In genomic region chr6:138824482-138825134, GRCh38 we compare ENCODE assay signal across 15 cellular contexts. TPM values are rescaled to one million over a fixed set of nuclear protein-coding genes. Genes with fewer than 3 reads are reported as not detected.
A peak's percentile ranks its signal among the peaks of the same experiment; 100 is the strongest.
DNase-seq lines count a peak whose midpoint lies in the region; ATAC-seq and TF ChIP-seq lines count a peak whose summit lies in the region.
"Had no signal": no experiment of that assay in that cellular context is flagged by ENCODE, and none has a peak within 500 bp of the region (broad histone marks: within the 10 kb centered on the region; RNA-seq: fewer than 3 reads in every experiment).

No MANE protein-coding gene starts in this region.

- H3K4me1 Mint-ChIP-seq in endodermal cell, result no peaks in the 10 kb centered on the region
- H3K4me1 Mint-ChIP-seq in stimulated activated naive CD8-positive, alpha-beta T cell treated with anti-CD3 and anti-CD28 coated beads, Interleukin-15, Interleukin-2, amounts not matched to agents 100 ng/mL and 50 ng/mL, for 24 hours (ENCODE audit: low read depth), result peaks cover 14% of the 10 kb centered on the region

- H3K4me3 ChIP-seq in endodermal cell (ENCODE audit: low read length), result no peak overlapping the region
- H3K4me3 ChIP-seq in left lung, result no peak overlapping the region
- H3K4me3 ChIP-seq: gastroesophageal sphincter had no signal

- peak; percentile 36 for ATAC-seq in Right ventricle myocardium superior (ENCODE audit: poor library complexity)
- no peak for ATAC-seq in left cardiac atrium
- ATAC-seq in left lung, result no peak
- ATAC-seq: gastroesophageal sphincter had no signal

- no peak overlapping the region for H3K27ac ChIP-seq in endodermal cell (ENCODE audit: low read depth, low read length)
- H3K27ac ChIP-seq in left lung, result no peak overlapping the region
- H3K27ac ChIP-seq: gastroesophageal sphincter, RWPE1 had no signal

- H3K27me3 Mint-ChIP-seq in endodermal cell (ENCODE audit: insufficient read depth), result peaks cover 9% of the 10 kb centered on the region
- H3K27me3 Mint-ChIP-seq in stimulated activated naive CD8-positive, alpha-beta T cell treated with anti-CD3 and anti-CD28 coated beads, Interleukin-15, Interleukin-2, amounts not matched to agents 100 ng/mL and 50 ng/mL, for 24 hours, result no peaks in the 10 kb centered on the region

- H3K9me3 Mint-ChIP-seq in endodermal cell, result peaks cover 8% of the 10 kb centered on the region
- H3K9me3 Mint-ChIP-seq in stimulated activated naive CD8-positive, alpha-beta T cell treated with anti-CD3 and anti-CD28 coated beads, Interleukin-15, Interleukin-2, amounts not matched to agents 100 ng/mL and 50 ng/mL, for 24 hours, result no peaks in the 10 kb centered on the region

- H3K36me3 ChIP-seq in endodermal cell (ENCODE audit: control insufficient read depth, insufficient read depth, low read length) (no peaks in the 10 kb centered on the region), left lung (no peaks in the 10 kb centered on the region)
- H3K36me3 ChIP-seq: gastroesophageal sphincter had no signal

- DNase-seq in Right ventricle myocardium superior (no peak), left cardiac atrium (no peak), RPMI7951 (ENCODE audit: low read depth) (peak; percentile 25), endodermal cell (peak; percentile 48), cerebellar nuclear complex (lab: John Stamatoyannopoulos, UW) (no peak), posterior cingulate gyrus (no peak), left lung (no peak)
- DNase-seq: activated effector memory CD4-positive, alpha-beta T cell treated with Interleukin-2 at 50 U/mL for 16 hours; GF-D8; kidney glomerular epithelial cell; NCI-H2171 treated with DMSO at 0.1 percent for 48 hours had no signal

- H3K9me3 ChIP-seq in endodermal cell (ENCODE audit: control insufficient read depth, low read length) (no peaks in the 10 kb centered on the region), left lung (no peaks in the 10 kb centered on the region)
- H3K9me3 ChIP-seq: gastroesophageal sphincter had no signal

- no peak overlapping the region for H3K4me3 Mint-ChIP-seq in endodermal cell
- H3K4me3 Mint-ChIP-seq in stimulated activated naive CD8-positive, alpha-beta T cell treated with anti-CD3 and anti-CD28 coated beads, Interleukin-15, Interleukin-2, amounts not matched to agents 100 ng/mL and 50 ng/mL, for 24 hours, result no peak overlapping the region

- WGBS in endodermal cell (ENCODE audit: insufficient coverage in 1 of 2, insufficient read length in 1 of 2), 2 experiments, result 85 to 96% methylated on average over 9 to 10 of the region's 10 CpGs

- no peak overlapping the region for H3K9ac ChIP-seq in endodermal cell (ENCODE audit: extremely low read depth, low read length, poor library complexity, severe bottlenecking)

- TF ChIP-seq CTCF in endodermal cell (conservative IDR thresholded peaks at IDR 0.05) (no peak), left lung (IDR thresholded peaks at IDR 0.05) (no peak)

- no peaks in the 10 kb centered on the region for H3K4me1 ChIP-seq in endodermal cell (ENCODE audit: control insufficient read depth, insufficient read depth, low read length)
- no peaks in the 10 kb centered on the region for H3K4me1 ChIP-seq in left lung
- H3K4me1 ChIP-seq: gastroesophageal sphincter had no signal

- no peaks in the 10 kb centered on the region for H3K36me3 Mint-ChIP-seq in endodermal cell (ENCODE audit: low read depth)
- no peaks in the 10 kb centered on the region for H3K36me3 Mint-ChIP-seq in stimulated activated naive CD8-positive, alpha-beta T cell treated with anti-CD3 and anti-CD28 coated beads, Interleukin-15, Interleukin-2, amounts not matched to agents 100 ng/mL and 50 ng/mL, for 24 hours (ENCODE audit: low read depth)

- intact Hi-C loops in Right ventricle myocardium superior (cut with DNase I), result no loop called here
- intact Hi-C loops in left cardiac atrium (cut with DNase I), result no loop called here
- intact Hi-C loops in posterior cingulate gyrus (cut with DNase I), result no loop called here
- intact Hi-C loops in left lung (cut with DNase I), result loop anchor here in 1 of 2 donors (5.0 kb wide), 1 partner anchor 163 kb away; the partner anchor contains the start of gene REPS1

- peak overlapping the region; percentile 27 for H3K27ac Mint-ChIP-seq in endodermal cell
- H3K27ac Mint-ChIP-seq in stimulated activated naive CD8-positive, alpha-beta T cell treated with anti-CD3 and anti-CD28 coated beads, Interleukin-15, Interleukin-2, amounts not matched to agents 100 ng/mL and 50 ng/mL, for 24 hours, result peak overlapping the region; percentile 3

- H3K27me3 ChIP-seq in endodermal cell (ENCODE audit: control insufficient read depth, insufficient read depth, low read length, poor library complexity, severe bottlenecking), result no peaks in the 10 kb centered on the region
- H3K27me3 ChIP-seq in left lung, result no peaks in the 10 kb centered on the region
- H3K27me3 ChIP-seq: gastroesophageal sphincter had no signal

RNA-seq across cellular contexts. Expression of gene ECT2L, which starts 28.7 kb away (rescaled TPM):
- total RNA-seq in Right ventricle myocardium superior (0.70 TPM), left cardiac atrium (1 to 10 TPM in 1 of 2 donors, under 1 TPM in 1; 0.62 to 2.8 TPM), endodermal cell (not detected), left lung (1 to 10 TPM in 1 of 2 donors, not detected in 1; 3.1 TPM)
- total RNA-seq in RPMI7951 (2014; rRNA removed; shearing (Covaris generic)), result not detected in 2 replicates
- polyA plus RNA-seq in endodermal cell (2013, experiment 1 of 2), result not detected
- not detected for polyA plus RNA-seq in endodermal cell (2013, experiment 2 of 2)
- polyA plus RNA-seq: BJ had no signal

RNA-seq across cellular contexts. Expression of gene CCDC28A, which starts 51.0 kb away (rescaled TPM):
- total RNA-seq in Right ventricle myocardium superior, result 6.8 TPM
- 1 to 10 TPM; 5.2 to 9.7 TPM for total RNA-seq in left cardiac atrium
- 18.7 and 25.7 TPM in 2 replicates for total RNA-seq in RPMI7951 (2014; rRNA removed; shearing (Covaris generic))
- total RNA-seq in endodermal cell, result 10 to 100 TPM; 10.6 to 12.3 TPM
- polyA plus RNA-seq in endodermal cell (2013, experiment 1 of 2), result 13.8 TPM
- 10.6 TPM for polyA plus RNA-seq in endodermal cell (2013, experiment 2 of 2)
- 10 to 100 TPM; 14.0 to 28.4 TPM for total RNA-seq in left lung

Comparison
In these comparisons a context has a peak if more than half of its experiments do, and no peak if none do; other contexts are left out.
1. DNase-seq: peak in RPMI7951 (single experiment) and endodermal cell (single experiment); none in Right ventricle myocardium superior (single experiment), left cardiac atrium (single experiment), cerebellar nuclear complex (0 of 2), posterior cingulate gyrus (0 of 10) and left lung (0 of 2).